Comparison of ENCODE assay signal across 8 cellular contexts in genomic region chr12:108732489-108732888, GRCh38. TPM values are rescaled to one million over a fixed set of nuclear protein-coding genes. Genes with fewer than 3 reads are reported as not detected.
DNase-seq lines count a peak whose midpoint lies in the region; ATAC-seq and TF ChIP-seq lines count a peak whose summit lies in the region.

No MANE protein-coding gene starts in this region.

- H3K36me3 ChIP-seq in HCT116 (ENCODE audit: control insufficient read depth in 1 of 2, insufficient read depth in 2 of 2, low read length in 2 of 2) (no peaks in the 10 kb centered on the region), iPS DF 6.9 (ENCODE audit: control insufficient read depth, insufficient read depth, low read length) (no peaks in the 10 kb centered on the region), spleen (no peaks in the 10 kb centered on the region)

- POLR2A ChIA-PET in HCT116 (lab: Charles Lee) = no interaction called here
- POLR2A ChIA-PET in activated CD8-positive, alpha-beta T cell treated with anti-CD3 and anti-CD28 coated beads for 36 hours (lab: Charles Lee) = interaction anchor here (0.5 to 1.5 kb wide), 3 partner anchors 106 to 394 kb away, joined by 3 to 5 read pairs (median 3); partner anchors contain the start of gene SART3

- H3K4me1 ChIP-seq in HCT116 (ENCODE audit: control insufficient read depth in 1 of 2, insufficient read depth in 2 of 2, low read length in 2 of 2) = peaks cover 32 to 63% of the 10 kb centered on the region in 2 experiments
- H3K4me1 ChIP-seq in iPS DF 6.9 (ENCODE audit: control insufficient read depth, insufficient read depth, low read length) = no peaks in the 10 kb centered on the region
- peaks cover 8 to 61% (median 36%) of the 10 kb centered on the region in 6 donors for H3K4me1 ChIP-seq in spleen

- H3K27ac ChIP-seq in HCT116 (ENCODE audit: low read depth, low read length) = peak overlapping the region; percentile 51
- no peak overlapping the region for H3K27ac ChIP-seq in iPS DF 6.9 (ENCODE audit: low read length)
- H3K27ac ChIP-seq in spleen = peak overlapping the region; percentile 67 to 97 (median 96)

- H3K9me3 ChIP-seq in HCT116 (ENCODE audit: control insufficient read depth in 1 of 2, insufficient read depth in 1 of 2, low read depth in 1 of 2, low read length in 2 of 2) (no peaks in the 10 kb centered on the region), iPS DF 6.9 (ENCODE audit: control insufficient read depth, insufficient read depth, low read length) (no peaks in the 10 kb centered on the region), spleen (no peaks in the 10 kb centered on the region)

- peaks cover 6% of the 10 kb centered on the region for H3K36me3 Mint-ChIP-seq in activated CD8-positive, alpha-beta T cell treated with anti-CD3 and anti-CD28 coated beads for 36 hours (ENCODE audit: low read depth)

- no peaks in the 10 kb centered on the region for H4K20me1 ChIP-seq in HCT116 (ENCODE audit: insufficient read depth)

- DNase-seq in HCT116 (ENCODE audit: low read depth, low spot score) (no peak), iPS DF 6.9 (ENCODE audit: low read depth, low spot score) (no peak), spleen (no peak), left lobe of liver (ENCODE audit: low spot score) (no peak), inferior parietal cortex (ENCODE audit: extremely low spot score) (no peak), SHP77 (lab: John Stamatoyannopoulos, UW) (no peak), DMS 273 (lab: John Stamatoyannopoulos, UW; ENCODE audit: unreplicated experiment) (no peak)
- no peak for DNase-seq in activated CD8-positive, alpha-beta T cell treated with anti-CD3 and anti-CD28 coated beads for 36 hours

- H3K9me2 ChIP-seq in HCT116 (ENCODE audit: insufficient read depth) = no peaks in the 10 kb centered on the region

- ATAC-seq in HCT116 (no peak), left lobe of liver (no peak)
- ATAC-seq in activated CD8-positive, alpha-beta T cell treated with anti-CD3 and anti-CD28 coated beads for 36 hours = no peak

- TF ChIP-seq CTCF in HCT116 (IDR thresholded peaks at IDR 0.05 in 2 of 3, conservative IDR thresholded peaks at IDR 0.05 in 1 of 3; ENCODE audit: borderline replicate concordance in 1 of 3, insufficient read depth in 1 of 3, low read depth in 2 of 3, low read length in 2 of 3) (no peak), spleen (IDR thresholded peaks at IDR 0.05 in 8 of 11, conservative IDR thresholded peaks at IDR 0.05 in 3 of 11) (no peak)
- TF ChIP-seq CTCF in activated CD8-positive, alpha-beta T cell treated with anti-CD3 and anti-CD28 coated beads for 36 hours (IDR thresholded peaks at IDR 0.05) = no peak

- no peak for TF ChIP-seq RAD21 in HCT116 (IDR thresholded peaks at IDR 0.05; ENCODE audit: low read depth)

- no peaks in the 10 kb centered on the region for H3K27me3 ChIP-seq in HCT116 (ENCODE audit: insufficient read depth, low read length)
- H3K27me3 ChIP-seq in iPS DF 6.9 (ENCODE audit: control insufficient read depth, insufficient read depth, low read length) = no peaks in the 10 kb centered on the region
- no peaks in the 10 kb centered on the region for H3K27me3 ChIP-seq in spleen (replicated peaks in 1 of 7)

- CTCF ChIA-PET in HCT116 (lab: Charles Lee) = no interaction called here
- CTCF ChIA-PET in activated CD8-positive, alpha-beta T cell treated with anti-CD3 and anti-CD28 coated beads for 36 hours (lab: Charles Lee) = interaction anchor here (1.1 to 4.2 kb wide), 4 partner anchors 69 to 218 kb away, joined by 3 to 20 read pairs (median 5); no protein-coding TSS in a partner anchor

- H3K4me3 ChIP-seq in HCT116 (replicated peaks in 1 of 2; ENCODE audit: low read depth in 1 of 2, low read length in 2 of 2) (peak overlapping the region; percentile 47 to 71), iPS DF 6.9 (ENCODE audit: low read length) (peak overlapping the region; percentile 32; the same call in 1 of the 2 replicates), spleen (peak overlapping the region in 6 of 8 donors; percentile 60 to 94 (median 84))

- peak overlapping the region; percentile 93 for H3K27ac Mint-ChIP-seq in activated CD8-positive, alpha-beta T cell treated with anti-CD3 and anti-CD28 coated beads for 36 hours

- H3K79me2 ChIP-seq in HCT116 (ENCODE audit: insufficient read depth, low read length) = peaks cover 37% of the 10 kb centered on the region

- H2AFZ ChIP-seq in HCT116 (ENCODE audit: low read depth, low read length, poor library complexity, severe bottlenecking) = peak overlapping the region; percentile 36

- peaks cover 32% of the 10 kb centered on the region for H3K4me1 Mint-ChIP-seq in activated CD8-positive, alpha-beta T cell treated with anti-CD3 and anti-CD28 coated beads for 36 hours (ENCODE audit: low read depth)

- WGBS in iPS DF 6.9 (ENCODE audit: insufficient coverage, insufficient read length) = no CpG with 5 or more reads among the region's 6 CpGs
- 56 to 77% (median 63%) methylated on average over 6 of the region's 6 CpGs for WGBS in spleen, 5 donors

- H3K9me3 Mint-ChIP-seq in activated CD8-positive, alpha-beta T cell treated with anti-CD3 and anti-CD28 coated beads for 36 hours = no peaks in the 10 kb centered on the region

- no peaks in the 10 kb centered on the region for H3K27me3 Mint-ChIP-seq in activated CD8-positive, alpha-beta T cell treated with anti-CD3 and anti-CD28 coated beads for 36 hours

- RAD21 ChIA-PET in HCT116 (lab: Charles Lee; ENCODE audit: low non-redundant PET in 1 of 2, low total read pairs in 2 of 2, uncharacterized antibody in 2 of 2, unreplicated experiment in 2 of 2) = no interaction called here

- H3K4me3 Mint-ChIP-seq in activated CD8-positive, alpha-beta T cell treated with anti-CD3 and anti-CD28 coated beads for 36 hours = peak overlapping the region; percentile 92

- intact Hi-C loops in HCT116 (cut with micrococcal nuclease) = loop anchor here (2.0 to 5.0 kb wide), 3 partner anchors 40 to 170 kb away; partner anchors contain the start of gene ISCU
- intact Hi-C loops in activated CD8-positive, alpha-beta T cell treated with anti-CD3 and anti-CD28 coated beads for 36 hours (cut with micrococcal nuclease) = loop anchor here (5.0 to 10.0 kb wide), 2 partner anchors 35 to 68 kb away; no protein-coding TSS in a partner anchor
- intact Hi-C loops in spleen (cut with DNase I; ENCODE audit: low total_unique reads) = loop anchor here (10.0 kb wide), 1 partner anchor 68 kb away; no protein-coding TSS in a partner anchor

- peak overlapping the region; percentile 92 for H3K4me2 ChIP-seq in HCT116 (ENCODE audit: low read length)

- BruUV-seq in HCT116 (replicated peaks; lab: Mats Ljungman, UMichigan) = TSS peak; percentile 98

- TF ChIP-seq POLR2A in HCT116 (IDR thresholded peaks at IDR 0.05; ENCODE audit: borderline replicate concordance, extremely low read depth, insufficient read depth, insufficient read length) (no peak), spleen (IDR thresholded peaks at IDR 0.05) (no peak)

- H3K9ac ChIP-seq in HCT116 (ENCODE audit: low read length) = peak overlapping the region; percentile 89

TF ChIP-seq in HCT116, 20 proteins besides CTCF, POLR2A, EP300 and RAD21 (continues in another document):
- TF ChIP-seq SRF (IDR thresholded peaks at IDR 0.05; ENCODE audit: low read depth) (no peak), JUND (IDR thresholded peaks at IDR 0.05) (no peak), ATF3 (IDR thresholded peaks at IDR 0.05) (no peak), FOSL1 (IDR thresholded peaks at IDR 0.05; ENCODE audit: low read depth) (no peak), TCF7L2 (IDR thresholded peaks at IDR 0.05; ENCODE audit: borderline replicate concordance, extremely low read depth, insufficient read depth, insufficient read length) (no peak), SIN3A (IDR thresholded peaks at IDR 0.05; ENCODE audit: low read depth) (no peak), MAX (IDR thresholded peaks at IDR 0.05) (no peak), SP1 (IDR thresholded peaks at IDR 0.05; ENCODE audit: low read depth) (no peak), CBX3 (IDR thresholded peaks at IDR 0.05; ENCODE audit: low read depth) (no peak), CEBPB (IDR thresholded peaks at IDR 0.05; ENCODE audit: low read depth) (no peak), YY1 (IDR thresholded peaks at IDR 0.05; ENCODE audit: extremely low read depth, insufficient replicate concordance, low read depth, low read length) (no peak), EZH2phosphoT487 (IDR thresholded peaks at IDR 0.05; ENCODE audit: borderline replicate concordance) (no peak), ELF1 (IDR thresholded peaks at IDR 0.05; ENCODE audit: borderline replicate concordance, low read depth) (no peak), EZH2 (IDR thresholded peaks at IDR 0.05) (no peak), ZNF274 (IDR thresholded peaks at IDR 0.05; ENCODE audit: low read depth, low read length) (no peak), EGR1 (IDR thresholded peaks at IDR 0.05; ENCODE audit: low read depth) (no peak), POLR2AphosphoS5 (IDR thresholded peaks at IDR 0.05; ENCODE audit: low read depth, low read length) (no peak)

RNA-seq across cellular contexts. Expression of gene CORO1C, which starts 1.2 kb away (rescaled TPM):
- total RNA-seq in HCT116 (2021; ENCODE audit: unreplicated experiment) (138 TPM), spleen (100 to 1,000 TPM in 2 of 7 donors, 10 to 100 TPM in 5; 71.2 to 119 (median 79.1) TPM), left lobe of liver (39.2 TPM)
- 89.8 and 96.1 TPM in 2 replicates for polyA plus RNA-seq in HCT116 (2012)
- 10 to 100 TPM; 90.1 to 98.9 TPM for total RNA-seq in activated CD8-positive, alpha-beta T cell treated with anti-CD3 and anti-CD28 coated beads for 36 hours
- 10 to 100 TPM; 12.0 to 26.1 (median 17.1) TPM for polyA plus RNA-seq in spleen

Comparison
In these comparisons a context has a peak if more than half of its experiments do, and no peak if none do; other contexts are left out.
1. H3K4me3 ChIP-seq: peak in every context shown above with its lines; median percentile 84 in spleen; 59 in HCT116; 32 in iPS DF 6.9.